Comparison of ENCODE assay signal across 1 cellular context in the genomic region with DNA sequence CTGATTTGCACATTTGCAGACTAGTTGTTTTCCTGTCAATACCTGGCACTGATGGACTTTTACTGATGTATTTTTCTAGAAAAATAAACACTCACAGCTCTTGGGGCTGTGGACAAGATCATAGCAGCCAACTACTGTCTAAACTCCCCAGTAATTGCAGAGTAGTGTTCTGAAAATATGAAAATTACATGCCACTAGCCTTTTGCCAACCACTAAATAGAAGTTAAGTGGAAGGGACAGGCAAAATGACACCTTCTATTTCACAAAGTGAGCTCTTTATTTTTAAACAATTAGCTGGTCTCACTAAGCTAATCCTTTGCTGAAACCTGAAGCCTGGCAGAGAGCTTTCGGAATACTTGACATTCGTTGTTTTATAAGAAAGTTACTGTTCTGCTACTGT.
TF ChIP-seq lines count a peak whose summit lies in the region.

No MANE protein-coding gene starts in this region.

TF ChIP-seq in GM23338, 12 proteins besides CTCF, POLR2A, EP300 and RAD21 (continued from another document):
- TF ChIP-seq, protein P1, sequence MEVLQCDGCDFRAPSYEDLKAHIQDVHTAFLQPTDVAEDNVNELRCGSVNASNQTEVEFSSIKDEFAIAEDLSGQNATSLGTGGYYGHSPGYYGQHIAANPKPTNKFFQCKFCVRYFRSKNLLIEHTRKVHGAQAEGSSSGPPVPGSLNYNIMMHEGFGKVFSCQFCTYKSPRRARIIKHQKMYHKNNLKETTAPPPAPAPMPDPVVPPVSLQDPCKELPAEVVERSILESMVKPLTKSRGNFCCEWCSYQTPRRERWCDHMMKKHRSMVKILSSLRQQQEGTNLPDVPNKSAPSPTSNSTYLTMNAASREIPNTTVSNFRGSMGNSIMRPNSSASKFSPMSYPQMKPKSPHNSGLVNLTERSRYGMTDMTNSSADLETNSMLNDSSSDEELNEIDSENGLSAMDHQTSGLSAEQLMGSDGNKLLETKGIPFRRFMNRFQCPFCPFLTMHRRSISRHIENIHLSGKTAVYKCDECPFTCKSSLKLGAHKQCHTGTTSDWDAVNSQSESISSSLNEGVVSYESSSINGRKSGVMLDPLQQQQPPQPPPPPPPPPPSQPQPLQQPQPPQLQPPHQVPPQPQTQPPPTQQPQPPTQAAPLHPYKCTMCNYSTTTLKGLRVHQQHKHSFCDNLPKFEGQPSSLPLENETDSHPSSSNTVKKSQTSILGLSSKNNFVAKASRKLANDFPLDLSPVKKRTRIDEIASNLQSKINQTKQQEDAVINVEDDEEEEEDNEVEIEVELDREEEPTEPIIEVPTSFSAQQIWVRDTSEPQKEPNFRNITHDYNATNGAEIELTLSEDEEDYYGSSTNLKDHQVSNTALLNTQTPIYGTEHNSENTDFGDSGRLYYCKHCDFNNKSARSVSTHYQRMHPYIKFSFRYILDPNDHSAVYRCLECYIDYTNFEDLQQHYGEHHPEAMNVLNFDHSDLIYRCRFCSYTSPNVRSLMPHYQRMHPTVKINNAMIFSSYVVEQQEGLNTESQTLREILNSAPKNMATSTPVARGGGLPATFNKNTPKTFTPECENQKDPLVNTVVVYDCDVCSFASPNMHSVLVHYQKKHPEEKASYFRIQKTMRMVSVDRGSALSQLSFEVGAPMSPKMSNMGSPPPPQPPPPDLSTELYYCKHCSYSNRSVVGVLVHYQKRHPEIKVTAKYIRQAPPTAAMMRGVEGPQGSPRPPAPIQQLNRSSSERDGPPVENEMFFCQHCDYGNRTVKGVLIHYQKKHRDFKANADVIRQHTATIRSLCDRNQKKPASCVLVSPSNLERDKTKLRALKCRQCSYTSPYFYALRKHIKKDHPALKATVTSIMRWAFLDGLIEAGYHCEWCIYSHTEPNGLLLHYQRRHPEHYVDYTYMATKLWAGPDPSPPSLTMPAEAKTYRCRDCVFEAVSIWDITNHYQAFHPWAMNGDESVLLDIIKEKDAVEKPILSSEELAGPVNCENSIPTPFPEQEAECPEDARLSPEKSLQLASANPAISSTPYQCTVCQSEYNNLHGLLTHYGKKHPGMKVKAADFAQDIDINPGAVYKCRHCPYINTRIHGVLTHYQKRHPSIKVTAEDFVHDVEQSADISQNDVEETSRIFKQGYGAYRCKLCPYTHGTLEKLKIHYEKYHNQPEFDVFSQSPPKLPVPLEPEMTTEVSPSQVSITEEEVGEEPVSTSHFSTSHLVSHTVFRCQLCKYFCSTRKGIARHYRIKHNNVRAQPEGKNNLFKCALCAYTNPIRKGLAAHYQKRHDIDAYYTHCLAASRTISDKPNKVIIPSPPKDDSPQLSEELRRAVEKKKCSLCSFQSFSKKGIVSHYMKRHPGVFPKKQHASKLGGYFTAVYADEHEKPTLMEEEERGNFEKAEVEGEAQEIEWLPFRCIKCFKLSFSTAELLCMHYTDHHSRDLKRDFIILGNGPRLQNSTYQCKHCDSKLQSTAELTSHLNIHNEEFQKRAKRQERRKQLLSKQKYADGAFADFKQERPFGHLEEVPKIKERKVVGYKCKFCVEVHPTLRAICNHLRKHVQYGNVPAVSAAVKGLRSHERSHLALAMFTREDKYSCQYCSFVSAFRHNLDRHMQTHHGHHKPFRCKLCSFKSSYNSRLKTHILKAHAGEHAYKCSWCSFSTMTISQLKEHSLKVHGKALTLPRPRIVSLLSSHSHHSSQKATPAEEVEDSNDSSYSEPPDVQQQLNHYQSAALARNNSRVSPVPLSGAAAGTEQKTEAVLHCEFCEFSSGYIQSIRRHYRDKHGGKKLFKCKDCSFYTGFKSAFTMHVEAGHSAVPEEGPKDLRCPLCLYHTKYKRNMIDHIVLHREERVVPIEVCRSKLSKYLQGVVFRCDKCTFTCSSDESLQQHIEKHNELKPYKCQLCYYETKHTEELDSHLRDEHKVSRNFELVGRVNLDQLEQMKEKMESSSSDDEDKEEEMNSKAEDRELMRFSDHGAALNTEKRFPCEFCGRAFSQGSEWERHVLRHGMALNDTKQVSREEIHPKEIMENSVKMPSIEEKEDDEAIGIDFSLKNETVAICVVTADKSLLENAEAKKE (CRISPR knock-in tag; IDR thresholded peaks at IDR 0.05): no peak
- TF ChIP-seq STAT1 (IDR thresholded peaks at IDR 0.05; ENCODE audit: unreplicated experiment) (no peak), EZH2 (IDR thresholded peaks at IDR 0.05; ENCODE audit: low read depth, unreplicated experiment) (no peak), JUNB (IDR thresholded peaks at IDR 0.05; ENCODE audit: unreplicated experiment) (no peak), EZH2phosphoT487 (IDR thresholded peaks at IDR 0.05; ENCODE audit: unreplicated experiment) (no peak)
- TF ChIP-seq, protein P2, sequence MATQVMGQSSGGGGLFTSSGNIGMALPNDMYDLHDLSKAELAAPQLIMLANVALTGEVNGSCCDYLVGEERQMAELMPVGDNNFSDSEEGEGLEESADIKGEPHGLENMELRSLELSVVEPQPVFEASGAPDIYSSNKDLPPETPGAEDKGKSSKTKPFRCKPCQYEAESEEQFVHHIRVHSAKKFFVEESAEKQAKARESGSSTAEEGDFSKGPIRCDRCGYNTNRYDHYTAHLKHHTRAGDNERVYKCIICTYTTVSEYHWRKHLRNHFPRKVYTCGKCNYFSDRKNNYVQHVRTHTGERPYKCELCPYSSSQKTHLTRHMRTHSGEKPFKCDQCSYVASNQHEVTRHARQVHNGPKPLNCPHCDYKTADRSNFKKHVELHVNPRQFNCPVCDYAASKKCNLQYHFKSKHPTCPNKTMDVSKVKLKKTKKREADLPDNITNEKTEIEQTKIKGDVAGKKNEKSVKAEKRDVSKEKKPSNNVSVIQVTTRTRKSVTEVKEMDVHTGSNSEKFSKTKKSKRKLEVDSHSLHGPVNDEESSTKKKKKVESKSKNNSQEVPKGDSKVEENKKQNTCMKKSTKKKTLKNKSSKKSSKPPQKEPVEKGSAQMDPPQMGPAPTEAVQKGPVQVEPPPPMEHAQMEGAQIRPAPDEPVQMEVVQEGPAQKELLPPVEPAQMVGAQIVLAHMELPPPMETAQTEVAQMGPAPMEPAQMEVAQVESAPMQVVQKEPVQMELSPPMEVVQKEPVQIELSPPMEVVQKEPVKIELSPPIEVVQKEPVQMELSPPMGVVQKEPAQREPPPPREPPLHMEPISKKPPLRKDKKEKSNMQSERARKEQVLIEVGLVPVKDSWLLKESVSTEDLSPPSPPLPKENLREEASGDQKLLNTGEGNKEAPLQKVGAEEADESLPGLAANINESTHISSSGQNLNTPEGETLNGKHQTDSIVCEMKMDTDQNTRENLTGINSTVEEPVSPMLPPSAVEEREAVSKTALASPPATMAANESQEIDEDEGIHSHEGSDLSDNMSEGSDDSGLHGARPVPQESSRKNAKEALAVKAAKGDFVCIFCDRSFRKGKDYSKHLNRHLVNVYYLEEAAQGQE (IDR thresholded peaks at IDR 0.05; ENCODE audit: unreplicated experiment): no peak
- TF ChIP-seq, protein P3, sequence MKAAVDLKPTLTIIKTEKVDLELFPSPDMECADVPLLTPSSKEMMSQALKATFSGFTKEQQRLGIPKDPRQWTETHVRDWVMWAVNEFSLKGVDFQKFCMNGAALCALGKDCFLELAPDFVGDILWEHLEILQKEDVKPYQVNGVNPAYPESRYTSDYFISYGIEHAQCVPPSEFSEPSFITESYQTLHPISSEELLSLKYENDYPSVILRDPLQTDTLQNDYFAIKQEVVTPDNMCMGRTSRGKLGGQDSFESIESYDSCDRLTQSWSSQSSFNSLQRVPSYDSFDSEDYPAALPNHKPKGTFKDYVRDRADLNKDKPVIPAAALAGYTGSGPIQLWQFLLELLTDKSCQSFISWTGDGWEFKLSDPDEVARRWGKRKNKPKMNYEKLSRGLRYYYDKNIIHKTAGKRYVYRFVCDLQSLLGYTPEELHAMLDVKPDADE (IDR thresholded peaks at IDR 0.05): no peak
